ENCODE assay signal across 18 cellular contexts in the genomic region with DNA sequence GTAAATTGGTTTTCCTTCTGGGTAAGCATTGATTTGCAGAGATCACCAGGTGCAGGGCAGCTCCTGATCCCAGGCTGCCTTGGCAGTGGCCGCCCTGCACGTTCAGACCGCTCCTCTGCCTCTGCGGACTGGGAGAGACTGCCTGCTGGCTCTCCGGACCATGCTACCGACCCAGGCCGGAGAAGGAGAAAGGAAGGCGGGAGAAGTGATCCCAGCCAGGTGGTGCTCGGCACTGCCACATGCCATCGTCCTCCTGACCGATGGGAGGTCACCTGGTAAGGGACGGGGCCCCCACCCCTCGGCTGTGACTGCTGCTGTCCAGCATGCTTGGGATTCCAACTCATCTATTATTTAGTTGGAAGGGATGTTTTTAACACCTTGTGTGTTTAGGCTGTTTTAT.
A peak's percentile ranks its signal among the peaks of the same experiment; 100 is the strongest.
DNase-seq lines count a peak whose midpoint lies in the region; ATAC-seq and TF ChIP-seq lines count a peak whose summit lies in the region.
"Had no signal": no experiment of that assay in that cellular context is flagged by ENCODE, and none has a peak within 500 bp of the region (broad histone marks: within the 10 kb centered on the region; RNA-seq: fewer than 3 reads in every experiment).

No MANE protein-coding gene starts in this region.

- TF ChIP-seq CTCF in esophagus muscularis mucosa (IDR thresholded peaks at IDR 0.05): no peak

- H4K8ac ChIP-seq in neuronal stem cell (ENCODE audit: low read depth, low read length): no peak overlapping the region

- TF ChIP-seq POLR2A in esophagus muscularis mucosa (IDR thresholded peaks at IDR 0.05; ENCODE audit: low read depth): no peak

- 49% methylated on average over 12 of the region's 13 CpGs for WGBS in esophagus muscularis mucosa
- WGBS in neuronal stem cell (ENCODE audit: extremely low coverage in 2 of 2, insufficient read length in 2 of 2, insufficient replicate concordance in 1 of 2), 2 donors: no CpG with 5 or more reads among the region's 13 CpGs

- no peaks in the 10 kb centered on the region for H3K79me1 ChIP-seq in neuronal stem cell (ENCODE audit: low read depth, low read length)

- no peak overlapping the region for H2BK120ac ChIP-seq in neuronal stem cell (ENCODE audit: low read depth, low read length)

- H3K36me3 ChIP-seq in esophagus muscularis mucosa: no peaks in the 10 kb centered on the region
- no peaks in the 10 kb centered on the region for H3K36me3 ChIP-seq in neuronal stem cell (replicated peaks in 1 of 2; ENCODE audit: control insufficient read depth in 2 of 2, insufficient read depth in 2 of 2, low read length in 2 of 2)
- H3K36me3 ChIP-seq: BE2C had no signal

- H3K4me3 ChIP-seq in esophagus muscularis mucosa (no peak overlapping the region), neuronal stem cell (ENCODE audit: low read length in 2 of 2) (no peak overlapping the region)
- H3K4me3 ChIP-seq: A549, GM23248, K562 had no signal

- no peak overlapping the region for H2AK5ac ChIP-seq in neuronal stem cell (ENCODE audit: low read depth, low read length)

- no peak for ATAC-seq in GM21723 (IDR thresholded peaks at IDR 0.05; ENCODE audit: unreplicated experiment)
- ATAC-seq: A549, HCT116, K562 had no signal

- H3K4ac ChIP-seq in neuronal stem cell (ENCODE audit: low read length): no peak overlapping the region

- H3K23ac ChIP-seq in neuronal stem cell (ENCODE audit: low read depth, low read length, poor library complexity): no peak overlapping the region

- peak; percentile 70 for DNase-seq in esophagus muscularis mucosa (ENCODE audit: extremely low spot score)
- no peak for DNase-seq in neuronal stem cell (ENCODE audit: low spot score)
- DNase-seq in NCI-H226: no peak
- no peak for DNase-seq in COLO668 (lab: John Stamatoyannopoulos, UW; ENCODE audit: unreplicated experiment)
- no peak for DNase-seq in medulla oblongata (ENCODE audit: extremely low spot score)
- DNase-seq: BE2C; Caco-2; CD4-positive, alpha-beta memory T cell; DND-41; GF-D8; GM23248 had no signal

- TF ChIP-seq EP300 in Ishikawa (IDR thresholded peaks at IDR 0.05; ENCODE audit: borderline replicate concordance) (no peak), esophagus muscularis mucosa (IDR thresholded peaks at IDR 0.05) (no peak)

- H2BK12ac ChIP-seq in neuronal stem cell (ENCODE audit: low read length): no peak overlapping the region

- no peak overlapping the region for H2BK15ac ChIP-seq in neuronal stem cell (ENCODE audit: low read length)

- no peak overlapping the region for H3K27ac ChIP-seq in esophagus muscularis mucosa (replicated peaks in 1 of 4)
- no peak overlapping the region for H3K27ac ChIP-seq in neuronal stem cell (replicated peaks; ENCODE audit: low read length)
- H3K27ac ChIP-seq: A549, C4-2B, GM23248, HL-60 had no signal

- no peak for TF ChIP-seq RAD21 in Ishikawa (IDR thresholded peaks at IDR 0.05; ENCODE audit: low read depth)

- no peak overlapping the region for H3K4me2 ChIP-seq in neuronal stem cell (ENCODE audit: insufficient read depth, low read length, poor library complexity, severe bottlenecking)
- H3K4me2 ChIP-seq: A549 had no signal

- H3K27me3 ChIP-seq in esophagus muscularis mucosa (peaks cover 0 to 14% (median 0%) of the 10 kb centered on the region in 4 donors), neuronal stem cell (ENCODE audit: control insufficient read depth in 3 of 3, insufficient read depth in 3 of 3, low read depth in 1 of 3, low read length in 3 of 3) (peaks cover 0 to 2% (median 0%) of the 10 kb centered on the region in 3 experiments)
- H3K27me3 ChIP-seq: BE2C had no signal

- H3K4me1 ChIP-seq in esophagus muscularis mucosa (no peaks in the 10 kb centered on the region), neuronal stem cell (ENCODE audit: control insufficient read depth in 2 of 2, insufficient read depth in 1 of 2, low read depth in 1 of 2, low read length in 2 of 2) (peaks cover 7 to 20% of the 10 kb centered on the region in 2 donors)
- H3K4me1 ChIP-seq: A549, BE2C, Caco-2 had no signal

- peak overlapping the region; percentile 57 for H3K9ac ChIP-seq in neuronal stem cell (ENCODE audit: low read depth, low read length, poor library complexity)
- H3K9ac ChIP-seq: GM23248 had no signal

- no peak overlapping the region for H4K91ac ChIP-seq in neuronal stem cell (ENCODE audit: low read depth, low read length, poor library complexity)

- no peak overlapping the region for H2BK5ac ChIP-seq in neuronal stem cell (ENCODE audit: low read length)

- intact Hi-C loops in esophagus muscularis mucosa (cut with DNase I): no loop called here

- no peak overlapping the region for H2AFZ ChIP-seq in neuronal stem cell (ENCODE audit: low read length)
- H2AFZ ChIP-seq: GM23248 had no signal

- no peaks in the 10 kb centered on the region for H3K9me3 ChIP-seq in esophagus muscularis mucosa
- H3K9me3 ChIP-seq in neuronal stem cell (replicated peaks in 1 of 2; ENCODE audit: control insufficient read depth in 2 of 2, insufficient read depth in 1 of 2, low read depth in 1 of 2, low read length in 2 of 2): peaks cover 0 to 3% of the 10 kb centered on the region in 2 donors
- H3K9me3 ChIP-seq: A549, BE2C, Caco-2 had no signal

- H3K14ac ChIP-seq in neuronal stem cell (ENCODE audit: low read length): no peak overlapping the region

- peak overlapping the region; percentile 24 for H3K18ac ChIP-seq in neuronal stem cell (ENCODE audit: low read length)

TF ChIP-seq in Ishikawa, 13 proteins besides CTCF, POLR2A, EP300 and RAD21:
- TF ChIP-seq REST (IDR thresholded peaks at IDR 0.05; ENCODE audit: low read depth) (peak; percentile 37; the same call in 1 of the 2 replicates), CREB1 (IDR thresholded peaks at IDR 0.05; ENCODE audit: low read depth) (no peak)
